Comparison of ENCODE assay signal across 8 cellular contexts in genomic region chr2:172172513-172173217, GRCh38.
DNase-seq lines count a peak whose midpoint lies in the region; ATAC-seq and TF ChIP-seq lines count a peak whose summit lies in the region.

No MANE protein-coding gene starts in this region.

- CTCF ChIA-PET in CD4-positive, alpha-beta memory T cell (lab: Charles Lee; ENCODE audit: partially characterized antibody) = interaction anchor here (0.6 to 11.4 kb wide), 18 partner anchors 14 to 538 kb away, joined by 3 to 274 read pairs (median 3); partner anchors contain the start of gene ITGA6

- DNase-seq in CD4-positive, alpha-beta memory T cell = peak in 4 of 5 donors; percentile 57 to 63 (median 60)
- peak; percentile 75 for DNase-seq in HPDE6-E6E7 (ENCODE audit: extremely low spot score)
- DNase-seq in RPMI8226 = peak; percentile 54
- peak; percentile 20 for DNase-seq in activated gamma-delta T cell (lab: John Stamatoyannopoulos, UW)
- DNase-seq in foreskin keratinocyte = peak in 1 of 2 donors; percentile 55
- DNase-seq in stimulated activated naive CD4-positive, alpha-beta T cell (lab: John Stamatoyannopoulos, UW) = peak in 5 of 6 experiments; percentile 43 to 66 (median 51)

- H3K4me1 Mint-ChIP-seq in CD4-positive, alpha-beta memory T cell = peaks cover 3 to 6% (median 4%) of the 10 kb centered on the region in 4 donors
- peaks cover 4% of the 10 kb centered on the region for H3K4me1 Mint-ChIP-seq in nephron

- no peak overlapping the region for H3K27ac Mint-ChIP-seq in CD4-positive, alpha-beta memory T cell
- H3K27ac Mint-ChIP-seq in nephron = no peak overlapping the region

- H3K36me3 ChIP-seq in CD4-positive, alpha-beta memory T cell (ENCODE audit: insufficient read depth, low read length) = no peaks in the 10 kb centered on the region

- intact Hi-C loops in CD4-positive, alpha-beta memory T cell (cut with micrococcal nuclease) = loop anchor here (1.0 to 10.0 kb wide), 6 partner anchors 293 to 760 kb away; partner anchors contain the start of gene PDK1

- peaks cover 3% of the 10 kb centered on the region for H3K4me1 ChIP-seq in CD4-positive, alpha-beta memory T cell (ENCODE audit: insufficient read depth, low read length)
- H3K4me1 ChIP-seq in foreskin keratinocyte = peaks cover 8% of the 10 kb centered on the region

- peaks cover 0 to 4% (median 0%) of the 10 kb centered on the region in 8 donors for H3K9me3 Mint-ChIP-seq in CD4-positive, alpha-beta memory T cell
- no peaks in the 10 kb centered on the region for H3K9me3 Mint-ChIP-seq in nephron

- H3K4me3 ChIP-seq in CD4-positive, alpha-beta memory T cell (ENCODE audit: low read length in 2 of 2) = peak overlapping the region in 1 of 2 donors; percentile 40

- H3K27me3 Mint-ChIP-seq in CD4-positive, alpha-beta memory T cell = peaks cover 0 to 4% of the 10 kb centered on the region in 2 donors
- peaks cover 47% of the 10 kb centered on the region for H3K27me3 Mint-ChIP-seq in nephron (ENCODE audit: low read depth)

- TF ChIP-seq CTCF in foreskin keratinocyte (conservative IDR thresholded peaks at IDR 0.05) = peak; percentile 98
- peak; percentile 91 to 97 (median 93) for TF ChIP-seq CTCF in nephron (IDR thresholded peaks at IDR 0.05; ENCODE audit: unreplicated experiment in 3 of 3)

- no peaks in the 10 kb centered on the region for H3K9me3 ChIP-seq in CD4-positive, alpha-beta memory T cell (ENCODE audit: control insufficient read depth in 1 of 2, low read length in 2 of 2)

- ATAC-seq in foreskin keratinocyte (peak; percentile 94), GM21528 (IDR thresholded peaks at IDR 0.05; ENCODE audit: low FRiP score, unreplicated experiment) (no peak)

- H3K27ac ChIP-seq in CD4-positive, alpha-beta memory T cell (ENCODE audit: low read depth, low read length) = no peak overlapping the region
- H3K27ac ChIP-seq in foreskin keratinocyte = peak overlapping the region; percentile 82

- no peaks in the 10 kb centered on the region for H3K27me3 ChIP-seq in CD4-positive, alpha-beta memory T cell (ENCODE audit: insufficient read depth, low read length)
- H3K27me3 ChIP-seq in foreskin keratinocyte = no peaks in the 10 kb centered on the region

- no peaks in the 10 kb centered on the region for H3K36me3 Mint-ChIP-seq in CD4-positive, alpha-beta memory T cell
- no peaks in the 10 kb centered on the region for H3K36me3 Mint-ChIP-seq in nephron (ENCODE audit: low read depth)

- H3K4me3 Mint-ChIP-seq in CD4-positive, alpha-beta memory T cell = peak overlapping the region; percentile 54 to 83 (median 72)
- H3K4me3 Mint-ChIP-seq in nephron = peak overlapping the region; percentile 77 to 81 (median 80)

- POLR2A ChIA-PET in CD4-positive, alpha-beta memory T cell (lab: Charles Lee; ENCODE audit: partially characterized antibody) = interaction anchor here (1.0 to 4.5 kb wide), 3 partner anchors 289 to 323 kb away, joined by 3 to 25 read pairs (median 3); no protein-coding TSS in a partner anchor
